34 cellular contexts compared by ENCODE assay signal in the genomic region with DNA sequence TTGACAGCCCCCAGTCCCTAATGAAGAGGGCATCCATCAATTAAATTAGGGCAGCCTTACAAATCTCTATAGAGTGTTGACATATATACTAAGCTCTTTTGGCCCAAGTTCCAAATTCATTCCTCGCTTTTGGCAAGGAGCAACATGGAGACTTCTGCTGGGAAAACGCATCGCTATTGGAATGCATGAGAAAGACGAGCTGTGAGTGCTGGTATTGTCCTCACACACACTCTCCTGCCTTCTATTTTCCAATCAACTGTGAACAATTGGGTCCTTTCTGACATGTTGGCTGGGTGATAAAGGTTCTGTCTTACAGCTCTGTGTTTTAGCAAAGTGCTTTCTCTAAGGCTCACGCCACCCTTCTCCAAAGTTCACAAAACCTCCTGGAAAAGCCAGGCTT.
"Had no signal": no experiment of that assay in that cellular context is flagged by ENCODE, and none has a peak within 500 bp of the region (broad histone marks: within the 10 kb centered on the region; RNA-seq: fewer than 3 reads in every experiment).

No MANE protein-coding gene starts in this region.

- H3K27me3 ChIP-seq: brain microvascular endothelial cell, cardiac muscle cell, Peyer's patch had no signal

- H3K36me3 ChIP-seq: brain microvascular endothelial cell, cardiac muscle cell, Peyer's patch had no signal

- H3K27ac ChIP-seq: brain microvascular endothelial cell, cardiac muscle cell, Peyer's patch, VCaP had no signal

- DNase-seq: activated CD4-positive, alpha-beta memory T cell treated with anti-CD3 and anti-CD28 coated beads, Interleukin-2, amount 10 ng/mL, durations not matched to agents 7 days and 5 days; activated CD4-positive, alpha-beta T cell treated with anti-CD3 and anti-CD28 coated beads for 1 hour; activated CD4-positive, alpha-beta T cell treated with anti-CD3 and anti-CD28 coated beads for 48 hours; activated CD4-positive, CD25-positive, alpha-beta regulatory T cell; activated CD8-positive, alpha-beta memory T cell treated with anti-CD3 and anti-CD28 coated beads for 24 hours; activated CD8-positive, alpha-beta memory T cell treated with anti-CD3 and anti-CD28 coated beads, Interleukin-2, amount 10 ng/mL, durations not matched to agents 7 days and 5 days; activated CD8-positive, alpha-beta memory T cell treated with anti-CD3 and anti-CD28 coated beads, Interleukin-2, amount 50 U/mL, for 48 hours; activated effector memory CD4-positive, alpha-beta T cell treated with Interleukin-2 at 50 U/mL for 16 hours; activated naive CD4-positive, alpha-beta T cell treated with anti-CD3 and anti-CD28 coated beads, Interleukin-2, amount 10 ng/mL, durations not matched to agents 7 days and 5 days; activated naive CD8-positive, alpha-beta T cell treated with anti-CD3 and anti-CD28 coated beads, Interleukin-2, amount 50 U/mL, for 24 hours; activated T-cell treated with anti-CD3 and anti-CD28 coated beads, Interleukin-2, amount 50 U/mL, for 48 hours; brain microvascular endothelial cell; Karpas-422; KBM-7; NCI-H1048; NCI-H1105 treated with DMSO at 0.1 percent for 48 hours; NCI-H1436; NCI-H1694 treated with DMSO at 0.1 percent for 48 hours; NCI-H2029 treated with DMSO at 0.1 percent for 48 hours; NCI-H2107; NCI-H226; NCI-H524 treated with DMSO at 0.1 percent for 48 hours; NCI-H748 treated with DMSO at 0.1 percent for 48 hours; NK-92 treated with Interleukin-12 subunit alpha and Interleukin-12 subunit beta, amount 100 ng/mL, for 24 hours; PC-3; Peyer's patch; RPMI8226; SHP77 treated with DMSO at 0.1 percent for 48 hours; T-cell; T-helper 2 cell; T-helper 9 cell had no signal

- ATAC-seq: activated CD8-positive, alpha-beta memory T cell treated with anti-CD3 and anti-CD28 coated beads, Interleukin-2, amount 10 ng/mL, durations not matched to agents 7 days and 5 days; activated naive CD8-positive, alpha-beta T cell treated with anti-CD3 and anti-CD28 coated beads, Interleukin-2, amount 50 U/mL, for 24 hours; PC-3; SK-N-SH treated with all-trans-retinoic acid at 6 μM for 48 hours; T-cell had no signal

- H3K4me3 ChIP-seq: cardiac muscle cell, Peyer's patch had no signal

- H3K9me3 ChIP-seq: Peyer's patch had no signal

- H3K4me1 ChIP-seq: Peyer's patch had no signal
